Comparison of ENCODE assay signal across 8 cellular contexts in the genomic region with DNA sequence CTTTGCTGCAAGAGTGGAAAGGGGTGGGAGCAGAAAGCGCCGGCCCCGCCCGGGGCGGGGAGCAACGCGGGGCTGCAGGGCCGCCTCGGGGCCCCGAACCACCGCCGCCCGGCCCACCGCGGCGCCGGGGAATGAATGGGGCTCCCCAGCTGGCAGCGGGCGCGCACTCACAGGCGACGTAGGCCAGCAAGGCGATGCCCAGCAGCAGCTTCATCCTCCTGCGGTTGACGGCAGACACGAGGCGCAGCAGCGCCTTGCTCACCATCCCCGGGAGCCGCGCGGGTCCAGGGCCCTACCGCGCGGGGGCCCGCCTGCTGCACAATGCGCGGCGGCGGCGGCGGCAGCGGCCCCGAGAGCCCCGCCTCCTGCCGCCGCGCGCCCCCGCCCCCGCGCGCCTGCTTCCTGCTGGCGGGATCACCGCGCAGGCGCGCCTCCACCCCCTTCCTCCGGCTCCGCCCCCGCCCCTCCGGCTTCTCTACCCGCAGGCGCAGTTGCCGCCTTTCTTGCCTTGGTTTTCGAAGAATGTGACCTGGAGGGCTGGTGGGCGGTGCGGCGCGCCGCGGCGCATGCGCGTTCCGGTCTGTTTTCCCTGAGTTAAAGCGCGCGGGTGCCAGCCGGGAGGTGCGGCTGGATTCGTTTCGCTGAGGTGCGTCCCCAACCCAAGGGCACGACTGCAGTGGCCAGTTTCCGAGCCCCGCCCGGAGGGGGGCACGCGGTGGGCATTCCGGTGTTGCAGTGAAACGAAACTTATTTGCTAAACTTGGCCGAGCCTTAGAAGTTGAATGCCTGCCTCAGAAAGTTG. TPM values are rescaled to one million over a fixed set of nuclear protein-coding genes. Genes with fewer than 3 reads are reported as not detected.
DNase-seq lines count a peak whose midpoint lies in the region; ATAC-seq and TF ChIP-seq lines count a peak whose summit lies in the region.

TSS of gene UXS1 (minus strand) at position 325 of the 802 bp plus-strand sequence. CDS start at position 265, 60 bp downstream.

- H3K27ac ChIP-seq in PC-3 (ENCODE audit: low read length) (0 out of 2 replicates have a peak within 1 kb of the TSS, but pooled peaks have one; percentile 2), mucosa of rectum (ENCODE audit: low read depth in 2 of 2, low read length in 2 of 2) (peak within 1 kb of the TSS; percentile 78 to 83)

- H2AFZ ChIP-seq in PC-3 (ENCODE audit: low read length), result peak within 1 kb of the TSS; percentile 88

- CTCF ChIA-PET in PC-3 (lab: Charles Lee), result interaction anchor here (0.9 kb wide), 1 partner anchor 90 kb away, joined by 4 read pairs; no protein-coding TSS in a partner anchor

- H3K9me3 ChIP-seq in PC-3 (ENCODE audit: low read length) (no peaks in the 10 kb centered on the region), mucosa of rectum (ENCODE audit: control insufficient read depth in 2 of 2, low read length in 2 of 2) (no peaks in the 10 kb centered on the region)

- BruUV-seq in PC-3 (replicated peaks; lab: Mats Ljungman, UMichigan), result no TSS peak

- H3K4me2 ChIP-seq in PC-3 (ENCODE audit: low read length), result peak within 1 kb of the TSS; percentile 85

- H3K4me1 ChIP-seq in PC-3 (ENCODE audit: insufficient read depth, low read length), result peaks cover 37% of the 10 kb centered on the region
- H3K4me1 ChIP-seq in mucosa of rectum (ENCODE audit: control insufficient read depth in 2 of 2, insufficient read depth in 2 of 2, low read length in 2 of 2), result peaks cover 9 to 13% of the 10 kb centered on the region in 2 donors

- H3K36me3 ChIP-seq in PC-3 (ENCODE audit: low read depth, low read length) (no peaks in the 10 kb centered on the region), mucosa of rectum (ENCODE audit: control insufficient read depth in 2 of 2, insufficient read depth in 2 of 2, low read length in 2 of 2) (no peaks in the 10 kb centered on the region)

- H3K79me2 ChIP-seq in PC-3 (ENCODE audit: low read length), result peaks cover 43% of the 10 kb centered on the region

- peak within 1 kb of the TSS; percentile 81 for H3K4me3 ChIP-seq in PC-3 (ENCODE audit: low read length)
- H3K4me3 ChIP-seq in epithelial cell of proximal tubule (ENCODE audit: low read depth, low read length), result peak within 1 kb of the TSS; percentile 90
- peak within 1 kb of the TSS; percentile 82 to 95 for H3K4me3 ChIP-seq in mucosa of rectum (ENCODE audit: low read length in 2 of 2)

- TF ChIP-seq CTCF in PC-3 (conservative IDR thresholded peaks at IDR 0.05; ENCODE audit: low read depth, low read length) (no peak), epithelial cell of proximal tubule (conservative IDR thresholded peaks at IDR 0.05; ENCODE audit: low read depth, low read length) (no peak)

- H3K27me3 ChIP-seq in PC-3 (ENCODE audit: low read length), result no peaks in the 10 kb centered on the region
- H3K27me3 ChIP-seq in mucosa of rectum (ENCODE audit: control insufficient read depth in 2 of 2, insufficient read depth in 2 of 2, low read length in 2 of 2), result no peaks in the 10 kb centered on the region

- 0 out of 2 replicates have a peak, but pooled peaks have one; percentile 18 for TF ChIP-seq EP300 in Ishikawa (IDR thresholded peaks at IDR 0.05; ENCODE audit: borderline replicate concordance)

- POLR2A ChIA-PET in PC-3 (lab: Charles Lee; ENCODE audit: unreplicated experiment), result no interaction called here

- DNase-seq in DMS 273 treated with DMSO at 0.1 percent for 48 hours (lab: John Stamatoyannopoulos, UW) (peak; percentile 88), PC-3 (peak; percentile 97), epithelial cell of proximal tubule (ENCODE audit: low read depth) (peak; percentile 71)
- DNase-seq in activated T-cell treated with anti-CD3 and anti-CD28 coated beads, Interleukin-2, amount 50 U/mL, for 1 hour, result peak; percentile 99
- peak; percentile 98 for DNase-seq in stimulated activated CD8-positive, alpha-beta memory T cell treated with anti-CD3 and anti-CD28 coated beads, Interleukin-4, amount 100 ng/mL, for 48 hours

- no peaks in the 10 kb centered on the region for H3F3A ChIP-seq in PC-3 (ENCODE audit: low read length, unreplicated experiment)

- peak within 1 kb of the TSS; percentile 88 for H3K9ac ChIP-seq in PC-3 (ENCODE audit: low read length)
- peak within 1 kb of the TSS; percentile 79 to 88 for H3K9ac ChIP-seq in mucosa of rectum (ENCODE audit: low read depth in 1 of 2, low read length in 2 of 2)

- ATAC-seq in GM21576 (IDR thresholded peaks at IDR 0.05; ENCODE audit: unreplicated experiment) (peak; percentile 67), PC-3 (peak; percentile 64)

- intact Hi-C loops in PC-3 (cut with micrococcal nuclease), result loop anchor here (1.0 to 2.0 kb wide), 2 partner anchors 38 to 89 kb away; no protein-coding TSS in a partner anchor

- no peaks in the 10 kb centered on the region for H3K9me2 ChIP-seq in PC-3 (replicated peaks; ENCODE audit: low read length)

- H4K20me1 ChIP-seq in PC-3 (ENCODE audit: low read length), result peaks cover 12% of the 10 kb centered on the region; the same call in 1 of the 2 replicates

- no peak for TF ChIP-seq RAD21 in Ishikawa (IDR thresholded peaks at IDR 0.05; ENCODE audit: low read depth)

TF ChIP-seq in Ishikawa, 13 proteins besides CTCF, POLR2A, EP300 and RAD21:
- no peak for TF ChIP-seq TCF12 (IDR thresholded peaks at IDR 0.05; ENCODE audit: low read depth)
- TF ChIP-seq TEAD4 (IDR thresholded peaks at IDR 0.05), result no peak
- peak; percentile 44 for TF ChIP-seq MAX (IDR thresholded peaks at IDR 0.05)
- no peak for TF ChIP-seq CEBPB (IDR thresholded peaks at IDR 0.05)
- no peak for TF ChIP-seq REST (IDR thresholded peaks at IDR 0.05; ENCODE audit: low read depth)
- 0 out of 2 replicates have a peak, but pooled peaks have one; percentile 48 for TF ChIP-seq ZBTB7A (IDR thresholded peaks at IDR 0.05; ENCODE audit: low read depth)
- peak; percentile 69 for TF ChIP-seq TAF1 (IDR thresholded peaks at IDR 0.05; ENCODE audit: low read depth)
- no peak for TF ChIP-seq YY1 (IDR thresholded peaks at IDR 0.05; ENCODE audit: low read depth)
- TF ChIP-seq EGR1 (IDR thresholded peaks at IDR 0.05), result peak; percentile 77
- no peak for TF ChIP-seq CREB1 (IDR thresholded peaks at IDR 0.05; ENCODE audit: low read depth)
- TF ChIP-seq NFIC (IDR thresholded peaks at IDR 0.05), result no peak
- TF ChIP-seq FOXM1 (IDR thresholded peaks at IDR 0.05; ENCODE audit: borderline replicate concordance, low read depth), result no peak
TF ChIP-seq in Ishikawa: peak in this region for 4.

RNA-seq across cellular contexts. Expression of gene UXS1, which starts in this region (rescaled TPM):
- 45.8 and 49.1 TPM in 2 replicates for total RNA-seq in PC-3 (2014; rRNA removed)
- 79.7 and 128 TPM in 2 replicates for total RNA-seq in epithelial cell of proximal tubule

Comparison
In these comparisons a context has a peak if more than half of its experiments do, and no peak if none do; other contexts are left out.
1. Peak in every context shown above with its lines: DNase-seq, ATAC-seq, H3K4me3 ChIP-seq and H3K27ac ChIP-seq.